In genomic region chr3:179068779-179069530, GRCh38 we compare ENCODE assay signal across 9 cellular contexts. TPM values are rescaled to one million over a fixed set of nuclear protein-coding genes. Genes with fewer than 3 reads are reported as not detected.
DNase-seq lines count a peak whose midpoint lies in the region; ATAC-seq, FAIRE-seq and TF ChIP-seq lines count a peak whose summit lies in the region.
"Had no signal": no experiment of that assay in that cellular context is flagged by ENCODE, and none has a peak within 500 bp of the region (broad histone marks: within the 10 kb centered on the region; RNA-seq: fewer than 3 reads in every experiment).

No MANE protein-coding gene starts in this region.

- H3K4me3 Mint-ChIP-seq in brain (peak overlapping the region; percentile 38 to 100 (median 92)), nephron progenitor cell (peak overlapping the region; percentile 63)

- H3K27ac ChIP-seq in Peyer's patch (no peak overlapping the region), tibial nerve (peak overlapping the region in 1 of 4 donors; percentile 2)

- DNase-seq in AG08396 (ENCODE audit: low spot score) (peak; percentile 48), GM12891 (ENCODE audit: insufficient read length, low spot score) (no peak), Peyer's patch (peak in 2 of 3 donors; percentile 21 to 53), nephron progenitor cell (peak; percentile 23), tibial nerve (ENCODE audit: low spot score in 2 of 2) (no peak), GM19238 (ENCODE audit: insufficient read length, low spot score) (no peak)
- DNase-seq: heart left ventricle had no signal

- H3K9me3 ChIP-seq in Peyer's patch (no peaks in the 10 kb centered on the region), tibial nerve (no peaks in the 10 kb centered on the region)
- H3K9me3 ChIP-seq: heart left ventricle had no signal

- no peak for ATAC-seq in HG03175 (IDR thresholded peaks at IDR 0.05; ENCODE audit: unreplicated experiment)

- FAIRE-seq in GM12891 (lab: Jason Lieb, UNC): no peak

- H3K27me3 ChIP-seq in Peyer's patch: no peaks in the 10 kb centered on the region
- H3K27me3 ChIP-seq in tibial nerve: no peaks in the 10 kb centered on the region
- H3K27me3 ChIP-seq: heart left ventricle had no signal

- TF ChIP-seq CTCF in Peyer's patch (IDR thresholded peaks at IDR 0.05): peak in 3 of 6 experiments; percentile 7 to 28 (median 16)
- TF ChIP-seq CTCF in brain (conservative IDR thresholded peaks at IDR 0.05): peak; percentile 30 to 47
- TF ChIP-seq CTCF in nephron progenitor cell (IDR thresholded peaks at IDR 0.05): peak; percentile 27
- no peak for TF ChIP-seq CTCF in tibial nerve (IDR thresholded peaks at IDR 0.05)

- H3K36me3 Mint-ChIP-seq in brain: peaks cover 54% of the 10 kb centered on the region
- peaks cover 24% of the 10 kb centered on the region for H3K36me3 Mint-ChIP-seq in nephron progenitor cell (ENCODE audit: low read depth)

- peak overlapping the region; percentile 75 to 97 (median 90) for H3K27ac Mint-ChIP-seq in brain
- no peak overlapping the region for H3K27ac Mint-ChIP-seq in nephron progenitor cell

- H3K9me3 Mint-ChIP-seq in brain: no peaks in the 10 kb centered on the region
- H3K9me3 Mint-ChIP-seq in nephron progenitor cell: no peaks in the 10 kb centered on the region

- no peak overlapping the region for H3K4me3 ChIP-seq in Peyer's patch
- H3K4me3 ChIP-seq in tibial nerve: no peak overlapping the region

- H3K27me3 Mint-ChIP-seq in brain (peaks cover 3% of the 10 kb centered on the region), nephron progenitor cell (ENCODE audit: low read depth, poor library complexity) (peaks cover 7% of the 10 kb centered on the region)

- 75 to 81% methylated on average over 5 of the region's 5 CpGs for WGBS in tibial nerve, 2 donors

- H3K36me3 ChIP-seq in Peyer's patch (peaks cover 0 to 9% (median 0%) of the 10 kb centered on the region in 3 donors), tibial nerve (peaks cover 0 to 14% (median 0%) of the 10 kb centered on the region in 3 donors)

- H3K4me1 Mint-ChIP-seq in brain (peaks cover 72% of the 10 kb centered on the region), nephron progenitor cell (peaks cover 25% of the 10 kb centered on the region)

- no peak for TF ChIP-seq POLR2A in GM12891 (IDR thresholded peaks at IDR 0.05; ENCODE audit: low read depth, low read length)
- TF ChIP-seq POLR2A in Peyer's patch (IDR thresholded peaks at IDR 0.05): no peak
- no peak for TF ChIP-seq POLR2A in tibial nerve (IDR thresholded peaks at IDR 0.05)

- H3K4me1 ChIP-seq in Peyer's patch: peaks cover 0 to 20% (median 4%) of the 10 kb centered on the region in 4 donors
- peaks cover 0 to 32% (median 6%) of the 10 kb centered on the region in 4 donors for H3K4me1 ChIP-seq in tibial nerve

- no peak for TF ChIP-seq EP300 in tibial nerve (IDR thresholded peaks at IDR 0.05)

TF ChIP-seq in GM12891, 5 proteins besides CTCF, POLR2A, EP300 and RAD21:
- TF ChIP-seq SPI1 (IDR thresholded peaks at IDR 0.05; ENCODE audit: low read depth, low read length): 0 out of 2 replicates have a peak, but pooled peaks have one; percentile 5
- TF ChIP-seq TAF1 (IDR thresholded peaks at IDR 0.05; ENCODE audit: low read depth, low read length): no peak
TF ChIP-seq in GM12891: peak in this region for 1.

RNA-seq across cellular contexts. Expression of gene ZMAT3, which starts 2.7 kb away (rescaled TPM):
- polyA plus RNA-seq in GM12891 (2012; ENCODE audit: low read depth, missing spikeins): 20.9 TPM
- total RNA-seq in Peyer's patch (10 to 100 TPM in 2 of 4 donors, 1 to 10 TPM in 2; 8.3 to 11.7 (median 10.0) TPM), tibial nerve (10 to 100 TPM; 15.6 to 19.0 (median 16.7) TPM)
- polyA plus RNA-seq in brain (ENCODE audit: insufficient read depth, low read depth, low replicate concordance): 5.3 TPM

Comparison
In these comparisons a context has a peak if more than half of its experiments do, and no peak if none do; other contexts are left out.
1. DNase-seq: peak in AG08396 (single experiment), Peyer's patch (2 of 3) and nephron progenitor cell (single experiment); none in GM12891 (single experiment), tibial nerve (0 of 2) and GM19238 (single experiment).
2. CTCF ChIP-seq: peak in brain (2 of 2) and nephron progenitor cell (single experiment); none in tibial nerve (0 of 5).